8 cellular contexts compared by ENCODE assay signal in the genomic region with DNA sequence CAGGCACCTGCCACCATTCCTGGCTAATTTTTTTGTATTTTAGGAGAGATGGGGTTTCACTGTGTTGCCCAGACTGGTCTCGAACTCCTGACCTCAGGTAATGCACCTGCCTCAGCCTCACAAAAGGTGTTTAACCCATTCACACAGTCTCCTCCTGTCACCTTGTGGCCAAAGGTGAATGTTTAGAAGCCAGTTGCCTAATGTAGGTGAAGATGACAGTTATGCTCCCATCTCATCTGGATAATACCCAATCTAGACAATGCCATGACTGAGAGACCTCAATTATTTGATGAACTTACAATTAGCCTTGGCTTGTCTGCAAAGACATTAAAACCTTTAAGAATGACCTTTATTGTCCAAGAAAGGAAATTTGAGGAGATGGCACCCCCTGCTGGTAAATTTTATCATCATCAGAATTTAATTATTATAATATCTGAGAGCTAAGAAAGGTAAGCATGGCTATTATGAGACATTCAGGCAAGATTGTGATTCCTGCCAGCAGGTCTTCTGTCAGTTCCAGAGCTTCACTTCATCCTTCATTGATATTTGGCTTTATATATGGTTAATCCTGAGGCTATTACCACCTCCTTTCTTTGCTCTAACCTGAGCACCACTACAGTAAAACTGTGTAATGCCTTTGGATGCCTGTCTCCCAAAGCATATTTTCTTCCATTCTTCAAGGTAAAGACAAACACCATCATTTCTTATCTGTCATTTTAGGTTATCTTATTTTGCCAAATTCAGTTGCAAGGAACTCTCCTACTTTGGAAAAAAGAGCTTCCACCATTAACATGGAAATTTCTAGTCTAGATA.
A peak's percentile ranks its signal among the peaks of the same experiment; 100 is the strongest.
DNase-seq lines count a peak whose midpoint lies in the region; ATAC-seq lines count a peak whose summit lies in the region.

No MANE protein-coding gene starts in this region.

- DNase-seq in NCI-H146 (lab: John Stamatoyannopoulos, UW) (peak; percentile 4), NCI-H146 treated with DMSO at 0.1 percent for 48 hours (lab: John Stamatoyannopoulos, UW; ENCODE audit: unreplicated experiment) (no peak), NCI-H69 (lab: John Stamatoyannopoulos, UW) (peak; percentile 54), dedifferentiated amniotic fluid mesenchymal stem cell (ENCODE audit: extremely low spot score) (peak; percentile 55), midbrain (lab: John Stamatoyannopoulos, UW) (peak; percentile 69), D341Med (ENCODE audit: low spot score) (no peak)

- ATAC-seq in GM21515 (IDR thresholded peaks at IDR 0.05; ENCODE audit: unreplicated experiment) (peak; percentile 49), HG02623 (IDR thresholded peaks at IDR 0.05; ENCODE audit: unreplicated experiment) (no peak)

Comparison
In these comparisons a context has a peak if more than half of its experiments do, and no peak if none do; other contexts are left out.
1. DNase-seq: peak in NCI-H146 (single experiment), NCI-H69 (single experiment), dedifferentiated amniotic fluid mesenchymal stem cell (single experiment) and midbrain (single experiment); none in NCI-H146 treated with DMSO at 0.1 percent for 48 hours (single experiment) and D341Med (single experiment).